8 cellular contexts compared by ENCODE assay signal in genomic region chr14:57390037-57390805, GRCh38. TPM values are rescaled to one million over a fixed set of nuclear protein-coding genes. Genes with fewer than 3 reads are reported as not detected.
DNase-seq lines count a peak whose midpoint lies in the region; ATAC-seq and FAIRE-seq lines count a peak whose summit lies in the region.

Gene NAA30, plus strand, starts transcription at chr14:57390586. Its CDS starts 372 bp downstream, at chr14:57390958.

- peak within 1 kb of the TSS; percentile 79 for H3K27ac ChIP-seq in angular gyrus (ENCODE audit: low read depth, low read length)
- peak within 1 kb of the TSS; percentile 64 for H3K27ac ChIP-seq in right cardiac atrium (ENCODE audit: low read length)

- WGBS in right cardiac atrium, result under 1% methylated on average over 62 of the region's 62 CpGs

- intact Hi-C loops in right cardiac atrium (cut with DNase I), result no loop called here

- peak within 1 kb of the TSS; percentile 70 for H3K4me3 ChIP-seq in right cardiac atrium (ENCODE audit: low read length)

- no peaks in the 10 kb centered on the region for H3K27me3 ChIP-seq in right cardiac atrium (ENCODE audit: control insufficient read depth, insufficient read depth)

- H3K9me3 ChIP-seq in T-helper 17 cell (ENCODE audit: control insufficient read depth, low read length, poor library complexity, severe bottlenecking) (no peaks in the 10 kb centered on the region), right cardiac atrium (ENCODE audit: control insufficient read depth, low read length) (no peaks in the 10 kb centered on the region)

- peaks cover 3% of the 10 kb centered on the region for H3K4me1 ChIP-seq in right cardiac atrium (ENCODE audit: control insufficient read depth, insufficient read depth, low read length)

- DNase-seq in NCI-H1694 (lab: John Stamatoyannopoulos, UW) (peak; percentile 92), T-helper 17 cell (peak; percentile 87 to 93 (median 92)), right cardiac atrium (peak; percentile 95 to 98 (median 97)), pulmonary artery endothelial cell (ENCODE audit: low read depth, low spot score) (peak; percentile 73), urothelium cell line (ENCODE audit: low spot score) (peak; percentile 99)

- no peaks in the 10 kb centered on the region for H3K27me3 Mint-ChIP-seq in T-helper 17 cell

- H3K4me3 Mint-ChIP-seq in T-helper 17 cell, result peak within 1 kb of the TSS; percentile 95

- H3K36me3 Mint-ChIP-seq in T-helper 17 cell (ENCODE audit: low read depth), result peaks cover 2% of the 10 kb centered on the region

- peak within 1 kb of the TSS; percentile 99 for H3K27ac Mint-ChIP-seq in T-helper 17 cell

- peak; percentile 99 for FAIRE-seq in urothelium cell line (lab: Jason Lieb, UNC)

- ATAC-seq in GM18499 (IDR thresholded peaks at IDR 0.05; ENCODE audit: insufficient read depth, unreplicated experiment) (peak; percentile 63), HG02885 (IDR thresholded peaks at IDR 0.05; ENCODE audit: poor library complexity, unreplicated experiment) (peak; percentile 82), T-helper 17 cell (peak; percentile 95), right cardiac atrium (peak; percentile 97 to 98)

- H3K4me1 Mint-ChIP-seq in T-helper 17 cell, result peaks cover 20% of the 10 kb centered on the region

RNA-seq across cellular contexts. Expression of gene NAA30, which starts in this region (rescaled TPM):
- total RNA-seq in T-helper 17 cell, result 10 to 100 TPM; 19.6 to 22.2 TPM
- total RNA-seq in right cardiac atrium, result 10 to 100 TPM; 20.3 to 23.8 (median 23.3) TPM
- polyA plus RNA-seq in right cardiac atrium, result 9.1 TPM
- 25.5 and 35.4 TPM in 2 replicates for total RNA-seq in pulmonary artery endothelial cell

Comparison
In these comparisons a context has a peak if more than half of its experiments do, and no peak if none do; other contexts are left out.
1. Peak in every context shown above with its lines: DNase-seq, ATAC-seq, H3K4me3 ChIP-seq and H3K27ac ChIP-seq.